Comparison of ENCODE assay signal across 8 cellular contexts in the genomic region with DNA sequence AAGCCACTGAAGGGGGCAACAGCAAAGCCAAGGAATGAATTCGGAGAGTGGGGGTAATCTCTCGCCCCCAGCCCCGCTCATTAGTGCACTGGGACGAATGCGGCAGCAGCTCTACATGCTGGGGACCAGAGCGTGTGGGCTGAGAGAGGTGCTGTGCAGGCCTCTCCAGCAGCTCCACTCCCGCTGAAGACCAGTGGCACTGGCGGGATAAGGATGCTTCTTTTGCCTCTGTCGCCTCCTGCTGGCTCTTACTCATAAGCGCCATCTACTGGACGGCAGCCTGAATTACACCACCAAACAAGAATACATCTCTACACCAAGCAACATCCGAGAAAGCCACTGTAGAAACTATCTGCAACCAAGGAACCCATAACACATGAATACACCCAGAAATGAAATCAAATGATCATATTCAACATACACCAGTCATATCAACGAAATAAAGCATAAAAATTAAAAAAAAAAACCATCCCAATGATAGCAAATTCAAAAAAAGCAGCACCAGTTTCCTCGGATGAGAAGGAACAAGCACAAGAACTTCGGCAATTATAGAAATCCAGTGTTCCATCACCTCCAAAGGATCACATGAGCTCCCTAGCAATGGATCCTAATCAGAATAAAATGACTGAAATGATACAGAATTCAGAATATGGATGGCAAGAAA.
DNase-seq lines count a peak whose midpoint lies in the region; ATAC-seq, FAIRE-seq and TF ChIP-seq lines count a peak whose summit lies in the region.

No MANE protein-coding gene starts in this region.

- no peak overlapping the region for H3K27ac Mint-ChIP-seq in natural killer cell

- peaks cover 24 to 40% of the 10 kb centered on the region in 2 donors for H3K4me1 Mint-ChIP-seq in natural killer cell

- peaks cover 2% of the 10 kb centered on the region; the same call in 1 of the 2 replicates for H3K9me3 ChIP-seq in AG04450 (ENCODE audit: control insufficient read depth, insufficient read depth, low read length)

- DNase-seq in AG04450 (ENCODE audit: low read depth, low spot score), result peak; percentile 1
- peak; percentile 23 for DNase-seq in LNCaP clone FGC (ENCODE audit: low read depth)
- peak; percentile 23 to 24 for DNase-seq in activated CD4-positive, alpha-beta T cell treated with anti-CD3 and anti-CD28 coated beads for 24 hours (ENCODE audit: low read depth in 2 of 2)
- peak; percentile 24 for DNase-seq in effector CD4-positive, alpha-beta T cell
- DNase-seq in natural killer cell, result peak; percentile 41
- DNase-seq in frontal cortex (ENCODE audit: low spot score in 2 of 2), result no peak

- TF ChIP-seq CTCF in AG04450 (IDR thresholded peaks at IDR 0.05; ENCODE audit: low read depth, low read length), result peak; percentile 81
- TF ChIP-seq CTCF in LNCaP clone FGC (IDR thresholded peaks at IDR 0.05; ENCODE audit: control insufficient read depth, extremely low read depth, insufficient read depth), result peak; percentile 97
- peak; percentile 85 for TF ChIP-seq CTCF in natural killer cell (IDR thresholded peaks at IDR 0.05)

- CTCF ChIA-PET in AG04450 (lab: Charles Lee), result interaction anchor here (0.7 to 2.5 kb wide), 14 partner anchors 9 to 1118 kb away, joined by 3 to 16 read pairs (median 4); no protein-coding TSS in a partner anchor

- H3K36me3 Mint-ChIP-seq in natural killer cell, result no peaks in the 10 kb centered on the region

- TF ChIP-seq POLR2A in GM18505 (IDR thresholded peaks at IDR 0.05; ENCODE audit: borderline replicate concordance, extremely low read depth, insufficient read depth, insufficient read length), result no peak

- no peaks in the 10 kb centered on the region for H3K9me3 Mint-ChIP-seq in natural killer cell

- no peak overlapping the region for H3K27ac ChIP-seq in AG04450 (ENCODE audit: low read depth, low read length)

- POLR2A ChIA-PET in AG04450 (lab: Yijun Ruan, JAX), result no interaction called here

- no peaks in the 10 kb centered on the region for H3K27me3 ChIP-seq in AG04450 (ENCODE audit: control insufficient read depth, insufficient read depth, low read length)

- intact Hi-C loops in natural killer cell (cut with micrococcal nuclease), result loop anchor here (1.0 kb wide), 1 partner anchor 319 kb away; no protein-coding TSS in a partner anchor

- ATAC-seq in GM18873 (IDR thresholded peaks at IDR 0.05; ENCODE audit: low FRiP score, unreplicated experiment), result peak; percentile 43
- peak; percentile 76 to 87 (median 84) for ATAC-seq in natural killer cell
- ATAC-seq in GM18505 (IDR thresholded peaks at IDR 0.05; ENCODE audit: unreplicated experiment), result no peak

- H3K4me3 ChIP-seq in AG04450 (ENCODE audit: low read depth, low read length) (no peak overlapping the region), LNCaP clone FGC (ENCODE audit: low read depth, low read length) (no peak overlapping the region)

- no peak for FAIRE-seq in frontal cortex (lab: Jason Lieb, UNC)

- no peaks in the 10 kb centered on the region for H3K27me3 Mint-ChIP-seq in natural killer cell (ENCODE audit: low read depth in 2 of 2)

- no peak overlapping the region for H3K4me3 Mint-ChIP-seq in natural killer cell

Comparison
In these comparisons a context has a peak if more than half of its experiments do, and no peak if none do; other contexts are left out.
1. DNase-seq: peak in AG04450 (single experiment), LNCaP clone FGC (single experiment), activated CD4-positive, alpha-beta T cell treated with anti-CD3 and anti-CD28 coated beads for 24 hours (2 of 2), effector CD4-positive, alpha-beta T cell (single experiment) and natural killer cell (single experiment); none in frontal cortex (0 of 2).
2. Peak in every context shown above with its lines, with median percentiles within 50 percentile points of each other: CTCF ChIP-seq.